Comparison of ENCODE assay signal across 19 cellular contexts in the genomic region with DNA sequence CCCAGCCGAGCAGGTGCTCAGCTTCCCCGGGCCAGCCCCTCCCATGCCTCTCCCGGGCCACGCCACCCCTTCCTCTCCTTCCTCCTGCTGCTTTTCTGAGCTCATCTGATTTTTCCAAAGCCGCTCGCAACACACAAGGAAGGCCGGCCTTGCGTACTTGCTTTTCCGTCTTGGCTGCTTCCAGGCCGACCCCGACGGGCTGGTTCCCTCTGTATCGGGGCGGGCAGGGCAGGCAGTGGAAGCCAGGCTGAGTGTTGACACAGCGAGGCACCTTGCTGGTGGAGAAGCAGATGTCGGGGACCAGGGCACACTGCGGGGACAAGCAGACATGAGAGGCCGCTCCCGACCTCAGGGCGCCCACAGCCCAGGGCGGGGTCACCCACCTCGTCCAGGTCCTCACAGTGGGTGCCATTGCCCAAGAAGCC. TPM values are rescaled to one million over a fixed set of nuclear protein-coding genes. Genes with fewer than 3 reads are reported as not detected.
"Had no signal": no experiment of that assay in that cellular context is flagged by ENCODE, and none has a peak within 500 bp of the region (broad histone marks: within the 10 kb centered on the region; RNA-seq: fewer than 3 reads in every experiment).

No MANE protein-coding gene starts in this region.

- H3K27ac ChIP-seq: foreskin keratinocyte, left ventricle myocardium inferior, lower lobe of right lung, neural progenitor cell, sigmoid colon, skin epidermis had no signal

- H2AFZ ChIP-seq: neural progenitor cell had no signal

- H3K36me3 Mint-ChIP-seq: natural killer cell had no signal

- DNase-seq: dermis blood vessel endothelial cell; effector CD4-positive, alpha-beta T cell; endodermal cell; erythroblast; left cardiac atrium; left ventricle myocardium inferior; lower lobe of right lung; natural killer cell; occipital lobe; stimulated activated CD4-positive, alpha-beta T cell treated with anti-CD3 and anti-CD28 coated beads, Interleukin-2, amount 100 ng/mL, for 24 hours; stimulated activated naive CD4-positive, alpha-beta T cell; trophoblast cell had no signal

- H3K4me2 ChIP-seq: neural progenitor cell had no signal

- H3K9ac ChIP-seq: neural progenitor cell had no signal

- H3K4me1 Mint-ChIP-seq: endodermal cell, memory B cell, natural killer cell had no signal

- H3K27ac Mint-ChIP-seq: endodermal cell, memory B cell, mesothelial cell of epicardium, natural killer cell had no signal

- H3K4me3 ChIP-seq: left ventricle myocardium inferior, lower lobe of right lung, neural progenitor cell, sigmoid colon, skin epidermis had no signal

- H3K4me1 ChIP-seq: foreskin keratinocyte, left ventricle myocardium inferior, lower lobe of right lung, neural progenitor cell had no signal

- H3K36me3 ChIP-seq: lower lobe of right lung, neural progenitor cell had no signal

- H3K27me3 ChIP-seq: foreskin keratinocyte, neural progenitor cell, sigmoid colon had no signal

- ATAC-seq: foreskin keratinocyte, lower lobe of right lung, natural killer cell had no signal

- H3K4me3 Mint-ChIP-seq: endodermal cell, memory B cell, mesothelial cell of epicardium, natural killer cell, neural progenitor cell had no signal

- H3K9me3 ChIP-seq: left ventricle myocardium inferior, lower lobe of right lung, sigmoid colon had no signal

RNA-seq across cellular contexts. Expression of a gene that starts 21.1 kb away (rescaled TPM):
- total RNA-seq: endothelial cell of umbilical vein, natural killer cell had no signal
